1 cellular context compared by ENCODE assay signal in genomic region chr19:1268392-1269064, GRCh38.
A peak's percentile ranks its signal among the peaks of the same experiment; 100 is the strongest.
TF ChIP-seq lines count a peak whose summit lies in the region.

No MANE protein-coding gene starts in this region.

TF ChIP-seq in GM12878, 131 proteins besides CTCF, POLR2A, EP300 and RAD21 (continues in another document):
- TF ChIP-seq BCL3 (IDR thresholded peaks at IDR 0.05; ENCODE audit: borderline replicate concordance, insufficient read depth, low read depth, low read length, poor library complexity, severe bottlenecking) = no peak
- TF ChIP-seq NBN (IDR thresholded peaks at IDR 0.05) = 0 out of 2 replicates have a peak, but pooled peaks have one; percentile 22
- no peak for TF ChIP-seq RELA (IDR thresholded peaks at IDR 0.05; ENCODE audit: borderline replicate concordance, partially characterized antibody)
- no peak for TF ChIP-seq CBFB (IDR thresholded peaks at IDR 0.05; ENCODE audit: low read depth)
- no peak for TF ChIP-seq RUNX3 (IDR thresholded peaks at IDR 0.05; ENCODE audit: low read length)
- TF ChIP-seq, protein P1, sequence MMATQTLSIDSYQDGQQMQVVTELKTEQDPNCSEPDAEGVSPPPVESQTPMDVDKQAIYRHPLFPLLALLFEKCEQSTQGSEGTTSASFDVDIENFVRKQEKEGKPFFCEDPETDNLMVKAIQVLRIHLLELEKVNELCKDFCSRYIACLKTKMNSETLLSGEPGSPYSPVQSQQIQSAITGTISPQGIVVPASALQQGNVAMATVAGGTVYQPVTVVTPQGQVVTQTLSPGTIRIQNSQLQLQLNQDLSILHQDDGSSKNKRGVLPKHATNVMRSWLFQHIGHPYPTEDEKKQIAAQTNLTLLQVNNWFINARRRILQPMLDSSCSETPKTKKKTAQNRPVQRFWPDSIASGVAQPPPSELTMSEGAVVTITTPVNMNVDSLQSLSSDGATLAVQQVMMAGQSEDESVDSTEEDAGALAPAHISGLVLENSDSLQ (IDR thresholded peaks at IDR 0.05) = no peak
- no peak for TF ChIP-seq ESRRA (IDR thresholded peaks at IDR 0.05; ENCODE audit: low read length)
- no peak for TF ChIP-seq ZBTB40 (IDR thresholded peaks at IDR 0.05; ENCODE audit: borderline replicate concordance)
- TF ChIP-seq RBBP5 (conservative IDR thresholded peaks at IDR 0.05) = no peak
- TF ChIP-seq, protein P2, sequence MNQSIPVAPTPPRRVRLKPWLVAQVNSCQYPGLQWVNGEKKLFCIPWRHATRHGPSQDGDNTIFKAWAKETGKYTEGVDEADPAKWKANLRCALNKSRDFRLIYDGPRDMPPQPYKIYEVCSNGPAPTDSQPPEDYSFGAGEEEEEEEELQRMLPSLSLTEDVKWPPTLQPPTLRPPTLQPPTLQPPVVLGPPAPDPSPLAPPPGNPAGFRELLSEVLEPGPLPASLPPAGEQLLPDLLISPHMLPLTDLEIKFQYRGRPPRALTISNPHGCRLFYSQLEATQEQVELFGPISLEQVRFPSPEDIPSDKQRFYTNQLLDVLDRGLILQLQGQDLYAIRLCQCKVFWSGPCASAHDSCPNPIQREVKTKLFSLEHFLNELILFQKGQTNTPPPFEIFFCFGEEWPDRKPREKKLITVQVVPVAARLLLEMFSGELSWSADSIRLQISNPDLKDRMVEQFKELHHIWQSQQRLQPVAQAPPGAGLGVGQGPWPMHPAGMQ (IDR thresholded peaks at IDR 0.05; ENCODE audit: borderline replicate concordance) = no peak
- TF ChIP-seq SMAD5 (IDR thresholded peaks at IDR 0.05; ENCODE audit: low read depth) = no peak
- TF ChIP-seq BCL11A (IDR thresholded peaks at IDR 0.05; ENCODE audit: low read depth, low read length) = no peak
- TF ChIP-seq BHLHE40 (IDR thresholded peaks at IDR 0.05; ENCODE audit: borderline replicate concordance in 1 of 2, low read depth in 2 of 2, low read length in 1 of 2) = peak in 1 of 2 experiments; percentile 98; a peak in 2 of 4 replicates
- TF ChIP-seq MAX (IDR thresholded peaks at IDR 0.05; ENCODE audit: low read depth, low read length) = no peak
- TF ChIP-seq HDAC6 (IDR thresholded peaks at IDR 0.05; ENCODE audit: unreplicated experiment) = no peak
- 0 out of 2 replicates have a peak, but pooled peaks have one; percentile 11 for TF ChIP-seq MTA2 (IDR thresholded peaks at IDR 0.05; ENCODE audit: low read depth)
- TF ChIP-seq, protein P3, sequence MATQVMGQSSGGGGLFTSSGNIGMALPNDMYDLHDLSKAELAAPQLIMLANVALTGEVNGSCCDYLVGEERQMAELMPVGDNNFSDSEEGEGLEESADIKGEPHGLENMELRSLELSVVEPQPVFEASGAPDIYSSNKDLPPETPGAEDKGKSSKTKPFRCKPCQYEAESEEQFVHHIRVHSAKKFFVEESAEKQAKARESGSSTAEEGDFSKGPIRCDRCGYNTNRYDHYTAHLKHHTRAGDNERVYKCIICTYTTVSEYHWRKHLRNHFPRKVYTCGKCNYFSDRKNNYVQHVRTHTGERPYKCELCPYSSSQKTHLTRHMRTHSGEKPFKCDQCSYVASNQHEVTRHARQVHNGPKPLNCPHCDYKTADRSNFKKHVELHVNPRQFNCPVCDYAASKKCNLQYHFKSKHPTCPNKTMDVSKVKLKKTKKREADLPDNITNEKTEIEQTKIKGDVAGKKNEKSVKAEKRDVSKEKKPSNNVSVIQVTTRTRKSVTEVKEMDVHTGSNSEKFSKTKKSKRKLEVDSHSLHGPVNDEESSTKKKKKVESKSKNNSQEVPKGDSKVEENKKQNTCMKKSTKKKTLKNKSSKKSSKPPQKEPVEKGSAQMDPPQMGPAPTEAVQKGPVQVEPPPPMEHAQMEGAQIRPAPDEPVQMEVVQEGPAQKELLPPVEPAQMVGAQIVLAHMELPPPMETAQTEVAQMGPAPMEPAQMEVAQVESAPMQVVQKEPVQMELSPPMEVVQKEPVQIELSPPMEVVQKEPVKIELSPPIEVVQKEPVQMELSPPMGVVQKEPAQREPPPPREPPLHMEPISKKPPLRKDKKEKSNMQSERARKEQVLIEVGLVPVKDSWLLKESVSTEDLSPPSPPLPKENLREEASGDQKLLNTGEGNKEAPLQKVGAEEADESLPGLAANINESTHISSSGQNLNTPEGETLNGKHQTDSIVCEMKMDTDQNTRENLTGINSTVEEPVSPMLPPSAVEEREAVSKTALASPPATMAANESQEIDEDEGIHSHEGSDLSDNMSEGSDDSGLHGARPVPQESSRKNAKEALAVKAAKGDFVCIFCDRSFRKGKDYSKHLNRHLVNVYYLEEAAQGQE (IDR thresholded peaks at IDR 0.05; ENCODE audit: low read depth, low read length) = no peak
- peak; percentile 3; the same call in 1 of the 2 replicates for TF ChIP-seq TBL1XR1 (IDR thresholded peaks at IDR 0.05; ENCODE audit: low read depth, low read length)
- TF ChIP-seq CEBPZ (IDR thresholded peaks at IDR 0.05; ENCODE audit: low read depth, low read length) = no peak
- TF ChIP-seq, protein P4, sequence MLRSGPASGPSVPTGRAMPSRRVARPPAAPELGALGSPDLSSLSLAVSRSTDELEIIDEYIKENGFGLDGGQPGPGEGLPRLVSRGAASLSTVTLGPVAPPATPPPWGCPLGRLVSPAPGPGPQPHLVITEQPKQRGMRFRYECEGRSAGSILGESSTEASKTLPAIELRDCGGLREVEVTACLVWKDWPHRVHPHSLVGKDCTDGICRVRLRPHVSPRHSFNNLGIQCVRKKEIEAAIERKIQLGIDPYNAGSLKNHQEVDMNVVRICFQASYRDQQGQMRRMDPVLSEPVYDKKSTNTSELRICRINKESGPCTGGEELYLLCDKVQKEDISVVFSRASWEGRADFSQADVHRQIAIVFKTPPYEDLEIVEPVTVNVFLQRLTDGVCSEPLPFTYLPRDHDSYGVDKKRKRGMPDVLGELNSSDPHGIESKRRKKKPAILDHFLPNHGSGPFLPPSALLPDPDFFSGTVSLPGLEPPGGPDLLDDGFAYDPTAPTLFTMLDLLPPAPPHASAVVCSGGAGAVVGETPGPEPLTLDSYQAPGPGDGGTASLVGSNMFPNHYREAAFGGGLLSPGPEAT (IDR thresholded peaks at IDR 0.05; ENCODE audit: low read depth) = no peak
- TF ChIP-seq PAX5 (IDR thresholded peaks at IDR 0.05; ENCODE audit: borderline replicate concordance, low read depth, low read length) = peak; percentile 99
- TF ChIP-seq SREBF1 (IDR thresholded peaks at IDR 0.05; ENCODE audit: low read length) = no peak
- no peak for TF ChIP-seq ZNF592 (IDR thresholded peaks at IDR 0.05)
- no peak for TF ChIP-seq SMAD1 (IDR thresholded peaks at IDR 0.05; ENCODE audit: low read depth, partially characterized antibody)
- TF ChIP-seq MLLT1 (IDR thresholded peaks at IDR 0.05) = 0 out of 2 replicates have a peak, but pooled peaks have one; percentile 33
- no peak for TF ChIP-seq ZSCAN29 (IDR thresholded peaks at IDR 0.05)
- 0 out of 2 replicates have a peak, but pooled peaks have one; percentile 58 for TF ChIP-seq SIN3A (IDR thresholded peaks at IDR 0.05; ENCODE audit: low read depth, low read length)
- no peak for TF ChIP-seq YY1 (IDR thresholded peaks at IDR 0.05; ENCODE audit: low read depth, low read length)
- no peak for TF ChIP-seq CHD2 (IDR thresholded peaks at IDR 0.05; ENCODE audit: borderline replicate concordance, low read depth, low read length)
- no peak for TF ChIP-seq IKZF1 (conservative IDR thresholded peaks at IDR 0.05)
- TF ChIP-seq CHD4 (IDR thresholded peaks at IDR 0.05) = no peak
